1 cellular context compared by ENCODE assay signal in genomic region chr2:20427931-20428526, GRCh38.
TF ChIP-seq lines count a peak whose summit lies in the region.

No MANE protein-coding gene starts in this region.

TF ChIP-seq in H1, 55 proteins besides CTCF, POLR2A, EP300 and RAD21:
- TF ChIP-seq MAFK (IDR thresholded peaks at IDR 0.05; ENCODE audit: low read depth, low read length) (no peak), YY1 (IDR thresholded peaks at IDR 0.05; ENCODE audit: low read depth, low read length) (no peak), KDM4A (IDR thresholded peaks at IDR 0.05; ENCODE audit: low read depth, low read length, severe bottlenecking) (no peak), HDAC6 (IDR thresholded peaks at IDR 0.05; ENCODE audit: low read depth, low read length) (no peak), BCL11A (IDR thresholded peaks at IDR 0.05; ENCODE audit: low read depth in 2 of 2, low read length in 2 of 2) (no peak), SAP30 (IDR thresholded peaks at IDR 0.05; ENCODE audit: insufficient read depth, insufficient replicate concordance, low read length) (no peak), CREB1 (IDR thresholded peaks at IDR 0.05) (no peak), RFX5 (IDR thresholded peaks at IDR 0.05; ENCODE audit: borderline replicate concordance, low read depth, low read length) (no peak), NRF1 (IDR thresholded peaks at IDR 0.05; ENCODE audit: low read depth, low read length) (no peak), KDM5A (IDR thresholded peaks at IDR 0.05; ENCODE audit: low read length) (no peak), FOSL1 (IDR thresholded peaks at IDR 0.05; ENCODE audit: insufficient read depth, low read depth, low read length) (no peak), ATF2 (IDR thresholded peaks at IDR 0.05; ENCODE audit: low read length) (no peak), GABPA (IDR thresholded peaks at IDR 0.05; ENCODE audit: borderline replicate concordance, insufficient read depth, low read length) (no peak)
